Comparison of ENCODE assay signal across 9 cellular contexts in the genomic region with DNA sequence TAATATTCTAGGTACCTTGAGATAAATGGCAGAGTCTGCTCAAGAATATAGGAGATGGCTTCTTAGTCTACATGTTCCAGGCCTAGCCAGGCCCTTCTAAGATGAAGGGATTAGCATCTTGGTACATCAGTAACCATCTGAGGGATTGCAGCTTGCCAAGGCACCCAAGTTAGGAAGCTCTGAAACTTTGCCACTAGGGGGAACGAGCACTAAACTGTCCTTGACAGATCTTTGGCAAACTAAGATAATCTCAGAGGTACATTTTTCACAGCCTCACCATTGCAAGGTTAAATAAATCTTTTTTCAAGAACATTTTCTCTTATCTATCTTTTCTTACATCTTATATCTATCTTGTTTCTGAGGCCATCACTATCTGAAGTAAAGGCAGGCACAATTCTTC.
DNase-seq lines count a peak whose midpoint lies in the region; ATAC-seq, FAIRE-seq and TF ChIP-seq lines count a peak whose summit lies in the region.
"Had no signal": no experiment of that assay in that cellular context is flagged by ENCODE, and none has a peak within 500 bp of the region (broad histone marks: within the 10 kb centered on the region; RNA-seq: fewer than 3 reads in every experiment).

No MANE protein-coding gene starts in this region.

- no peaks in the 10 kb centered on the region for H3K27me3 Mint-ChIP-seq in HFFc6 (ENCODE audit: insufficient read depth)

- H3K4me3 ChIP-seq in WERI-Rb-1 (ENCODE audit: low read depth, low read length), result no peak overlapping the region
- H3K4me3 ChIP-seq in HepG2 (replicated peaks in 1 of 3; ENCODE audit: insufficient read depth in 1 of 3, low read depth in 2 of 3, low read length in 3 of 3), result no peak overlapping the region
- H3K4me3 ChIP-seq: heart right ventricle had no signal

- H4K20me1 ChIP-seq in HepG2 (ENCODE audit: insufficient read depth, low read length), result no peaks in the 10 kb centered on the region

- POLR2A ChIA-PET in HepG2 (lab: Yijun Ruan, JAX), result no interaction called here

- intact Hi-C loops in HepG2 (cut with micrococcal nuclease; ENCODE audit: unreplicated experiment), result no loop called here
- intact Hi-C loops in left colon (cut with DNase I, micrococcal nuclease), result no loop called here

- FAIRE-seq in HepG2 (lab: Jason Lieb, UNC), result no peak

- H3K27ac ChIP-seq in WERI-Rb-1 (no peak overlapping the region), HepG2 (ENCODE audit: extremely low read length, insufficient read depth, low read length) (no peak overlapping the region)
- H3K27ac ChIP-seq: heart right ventricle had no signal

- no peak for TF ChIP-seq RAD21 in HepG2 (CRISPR knock-in tag; IDR thresholded peaks at IDR 0.05)

- no peaks in the 10 kb centered on the region for H3K27me3 ChIP-seq in WERI-Rb-1 (ENCODE audit: insufficient read depth, low read depth, severe bottlenecking)
- H3K27me3 ChIP-seq in HepG2 (ENCODE audit: control insufficient read depth in 1 of 2, insufficient read depth in 2 of 2, low read length in 2 of 2), result no peaks in the 10 kb centered on the region
- H3K27me3 ChIP-seq: heart right ventricle had no signal

- BruUV-seq in HepG2 (replicated peaks; lab: Mats Ljungman, UMichigan), result no TSS peak

- DNase-seq in EH (ENCODE audit: low read depth) (peak; percentile 19), HFFc6 (no peak), WERI-Rb-1 (peak; percentile 16), HepG2 (ENCODE audit: low spot score) (peak; percentile 3), left colon (no peak), HK-2 (ENCODE audit: unreplicated experiment) (no peak), DMS153 (lab: John Stamatoyannopoulos, UW) (no peak)
- DNase-seq: heart right ventricle had no signal

- H3K9me3 Mint-ChIP-seq in HFFc6, result peaks cover under 1% of the 10 kb centered on the region; the same call in 1 of the 2 replicates

- no peak for TF ChIP-seq EP300 in HepG2 (IDR thresholded peaks at IDR 0.05; ENCODE audit: low read depth in 2 of 2, low read length in 2 of 2)
- TF ChIP-seq EP300 in HepG2 (CRISPR knock-in tag; IDR thresholded peaks at IDR 0.05; ENCODE audit: borderline replicate concordance), result no peak

- H3K4me1 Mint-ChIP-seq in HFFc6 (ENCODE audit: low read depth), result no peaks in the 10 kb centered on the region

- H3K36me3 ChIP-seq in WERI-Rb-1 (no peaks in the 10 kb centered on the region), HepG2 (replicated peaks in 1 of 2; ENCODE audit: control insufficient read depth in 1 of 2, insufficient read depth in 2 of 2, low read length in 2 of 2) (no peaks in the 10 kb centered on the region)
- H3K36me3 ChIP-seq: heart right ventricle had no signal

- TF ChIP-seq CTCF in HFFc6 (IDR thresholded peaks at IDR 0.05), result peak; percentile 19; the same call in 1 of the 2 replicates
- peak; percentile 35; the same call in 1 of the 2 replicates for TF ChIP-seq CTCF in WERI-Rb-1 (IDR thresholded peaks at IDR 0.05; ENCODE audit: low read depth, low read length)
- no peak; the same call in 1 of the 2 replicates for TF ChIP-seq CTCF in HepG2 (CRISPR knock-in tag; IDR thresholded peaks at IDR 0.05)

- H3K4me2 ChIP-seq in HepG2 (ENCODE audit: low read depth, low read length), result no peak overlapping the region

- peak; percentile 56; the same call in 2 of the 3 replicates for ATAC-seq in HepG2
- ATAC-seq in left colon, result no peak
- ATAC-seq in GM21786 (IDR thresholded peaks at IDR 0.05; ENCODE audit: unreplicated experiment), result no peak
- ATAC-seq: heart right ventricle had no signal

- H3K9ac ChIP-seq in HepG2 (ENCODE audit: insufficient read depth, low read depth, low read length), result no peak overlapping the region

- no peaks in the 10 kb centered on the region for H3K36me3 Mint-ChIP-seq in HFFc6 (ENCODE audit: low read depth)

- no peak overlapping the region for H2AFZ ChIP-seq in HepG2 (ENCODE audit: low read length)

- WGBS in HepG2 (ENCODE audit: low lambda C conversion rate), result 0% methylated on average over 1 of the region's 1 CpG

- CTCF ChIA-PET in HepG2 (lab: Yijun Ruan, JAX; ENCODE audit: low intra/inter-chr PET ratio, low total read pairs), result no interaction called here

- H3K27ac Mint-ChIP-seq in HFFc6, result no peak overlapping the region

- TF ChIP-seq POLR2A in HepG2 (IDR thresholded peaks at IDR 0.05; ENCODE audit: insufficient read depth in 1 of 2, low read depth in 2 of 2, low read length in 2 of 2), result no peak

- H3K4me1 ChIP-seq in HepG2 (ENCODE audit: insufficient read depth, low read length), result no peaks in the 10 kb centered on the region
- H3K4me1 ChIP-seq: heart right ventricle had no signal

- in situ Hi-C loops in HepG2 (cut with HindIII; ENCODE audit: extremely low pct_ligation_motif_present, low pct_unique_long_range_greater_than_20kb), result no loop called here

- H3K79me2 ChIP-seq in HepG2 (ENCODE audit: insufficient read depth, low read length), result no peaks in the 10 kb centered on the region

- H3K9me3 ChIP-seq in WERI-Rb-1 (ENCODE audit: severe bottlenecking), result no peaks in the 10 kb centered on the region
- peaks cover 11% of the 10 kb centered on the region for H3K9me3 ChIP-seq in HepG2 (ENCODE audit: low read length)

- no peak overlapping the region for H3K4me3 Mint-ChIP-seq in HFFc6

TF ChIP-seq in HepG2, 621 proteins besides CTCF, POLR2A, EP300 and RAD21:
- TF ChIP-seq, protein P1, sequence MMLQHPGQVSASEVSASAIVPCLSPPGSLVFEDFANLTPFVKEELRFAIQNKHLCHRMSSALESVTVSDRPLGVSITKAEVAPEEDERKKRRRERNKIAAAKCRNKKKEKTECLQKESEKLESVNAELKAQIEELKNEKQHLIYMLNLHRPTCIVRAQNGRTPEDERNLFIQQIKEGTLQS (CRISPR knock-in tag; IDR thresholded peaks at IDR 0.05), result no peak
- TF ChIP-seq SMARCE1 (IDR thresholded peaks at IDR 0.05; ENCODE audit: borderline replicate concordance) (no peak), STAG1 (CRISPR knock-in tag; IDR thresholded peaks at IDR 0.05) (peak; percentile 15; the same call in 1 of the 2 replicates), MAFF (IDR thresholded peaks at IDR 0.05; ENCODE audit: low read depth, low read length) (no peak), POLR2G (IDR thresholded peaks at IDR 0.05; ENCODE audit: low read depth, low read length) (no peak)
TF ChIP-seq in HepG2: peak in this region for 1.

Comparison
In these comparisons a context has a peak if more than half of its experiments do, and no peak if none do; other contexts are left out.
1. DNase-seq: peak in EH (single experiment), WERI-Rb-1 (single experiment) and HepG2 (single experiment); none in HFFc6 (single experiment), left colon (0 of 2), HK-2 (single experiment) and DMS153 (single experiment).